27 cellular contexts compared by ENCODE assay signal in the genomic region with DNA sequence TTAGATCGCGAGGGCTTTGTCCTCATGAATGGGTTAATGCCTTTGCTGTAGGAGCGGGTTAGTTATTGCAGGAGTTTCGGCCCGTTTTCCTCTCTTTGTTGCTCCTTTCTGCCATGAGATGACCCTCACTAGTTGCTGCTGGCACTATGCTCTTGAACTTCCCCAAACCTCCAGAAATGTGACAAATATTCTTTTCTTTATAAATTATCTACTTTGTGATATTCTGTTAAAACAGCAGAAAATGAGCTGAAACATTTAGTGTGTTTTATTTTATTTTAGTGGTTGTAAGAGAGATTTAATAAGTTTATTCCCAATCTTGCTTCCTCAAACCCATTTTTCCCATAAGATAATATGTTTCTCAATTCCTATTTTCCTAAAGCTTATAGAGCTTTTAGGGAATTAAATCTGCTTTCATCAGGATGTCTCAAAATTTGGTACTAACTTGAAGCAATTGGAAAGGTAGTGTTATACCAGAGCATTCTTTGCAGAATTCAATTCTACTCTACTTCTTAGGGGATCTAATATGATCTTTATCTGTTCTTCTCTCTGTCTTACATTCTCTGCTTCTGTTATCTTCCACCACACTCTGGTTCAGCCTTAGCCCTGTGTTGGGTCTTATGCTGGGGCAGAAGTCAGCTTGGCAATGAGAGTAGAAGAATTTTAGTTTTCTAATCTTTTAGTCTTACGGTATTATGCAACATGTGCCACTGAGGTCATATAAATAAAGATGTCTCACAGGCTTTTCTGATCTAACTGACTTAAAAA. TPM values are rescaled to one million over a fixed set of nuclear protein-coding genes. Genes with fewer than 3 reads are reported as not detected.
A peak's percentile ranks its signal among the peaks of the same experiment; 100 is the strongest.
DNase-seq lines count a peak whose midpoint lies in the region; ATAC-seq lines count a peak whose summit lies in the region.
"Had no signal": no experiment of that assay in that cellular context is flagged by ENCODE, and none has a peak within 500 bp of the region (broad histone marks: within the 10 kb centered on the region; RNA-seq: fewer than 3 reads in every experiment).

No MANE protein-coding gene starts in this region.

- H3K27ac Mint-ChIP-seq in CD4-positive, CD25-positive, alpha-beta regulatory T cell = peak overlapping the region in 2 of 3 donors; percentile 10 to 27

- ATAC-seq in CD4-positive, CD25-positive, alpha-beta regulatory T cell (ENCODE audit: low read depth in 2 of 2) = no peak
- no peak for ATAC-seq in HG03175 (IDR thresholded peaks at IDR 0.05; ENCODE audit: unreplicated experiment)
- ATAC-seq: heart left ventricle, mucosa of descending colon had no signal

- H3K4me1 ChIP-seq in CD4-positive, CD25-positive, alpha-beta regulatory T cell (ENCODE audit: control insufficient read depth, insufficient read depth, low read length, poor library complexity, severe bottlenecking) = no peaks in the 10 kb centered on the region
- H3K4me1 ChIP-seq: colonic mucosa, parathyroid adenoma, right atrium auricular region, SJCRH30, suprapubic skin had no signal

- H3K36me3 Mint-ChIP-seq in CD4-positive, CD25-positive, alpha-beta regulatory T cell = peaks cover 17% of the 10 kb centered on the region

- H3K27ac ChIP-seq in CD4-positive, CD25-positive, alpha-beta regulatory T cell (ENCODE audit: insufficient read depth, low read length, poor library complexity, severe bottlenecking) = no peak overlapping the region
- 0 out of 2 replicates have a peak overlapping the region, but pooled peaks have one; percentile 3 for H3K27ac ChIP-seq in SK-N-MC
- H3K27ac ChIP-seq: 22Rv1, colonic mucosa, heart left ventricle, parathyroid adenoma, right atrium auricular region, SJCRH30, suprapubic skin had no signal

- H3K4me1 Mint-ChIP-seq in CD4-positive, CD25-positive, alpha-beta regulatory T cell = peaks cover 0 to 13% (median 10%) of the 10 kb centered on the region in 4 donors
- H3K4me1 Mint-ChIP-seq: neural crest cell had no signal

- no peaks in the 10 kb centered on the region for H3K9me3 ChIP-seq in CD4-positive, CD25-positive, alpha-beta regulatory T cell (ENCODE audit: control insufficient read depth in 2 of 2, low read length in 2 of 2)
- no peaks in the 10 kb centered on the region for H3K9me3 ChIP-seq in SK-N-MC (ENCODE audit: low read depth, low read length)
- H3K9me3 ChIP-seq: colonic mucosa, heart left ventricle, mucosa of descending colon, right atrium auricular region, SJCRH30, suprapubic skin had no signal

- peak; percentile 14 for DNase-seq in DMS 273 (lab: John Stamatoyannopoulos, UW; ENCODE audit: unreplicated experiment)
- DNase-seq in DMS 273 treated with DMSO at 0.1 percent for 48 hours (lab: John Stamatoyannopoulos, UW) = no peak
- DNase-seq in CD4-positive, CD25-positive, alpha-beta regulatory T cell = no peak
- DNase-seq in SK-N-MC (ENCODE audit: low read depth, low spot score) = no peak
- DNase-seq in iris pigment epithelial cell (ENCODE audit: low read depth) = peak; percentile 67
- no peak for DNase-seq in 8988T
- DNase-seq in GDM1 (lab: John Stamatoyannopoulos, UW) = no peak
- DNase-seq: aorta; colonic mucosa; DMS153; effector CD8-positive, alpha-beta T cell; H7; heart left ventricle; mucosa of descending colon; NCI-H1092 treated with DMSO at 0.1 percent for 48 hours; NCI-H187; NCI-H510A treated with DMSO at 0.1 percent for 48 hours; SJCRH30; stimulated activated CD4-positive, alpha-beta T cell treated with anti-CD3 and anti-CD28 coated beads, Interleukin-4, amount 100 ng/mL, for 1 hour had no signal

- H3K4me3 Mint-ChIP-seq in CD4-positive, CD25-positive, alpha-beta regulatory T cell = no peak overlapping the region
- H3K4me3 Mint-ChIP-seq: activated naive CD4-positive, alpha-beta T cell treated with anti-CD3 and anti-CD28 coated beads, Interleukin-2, amount 50 U/mL, for 24 hours; neural crest cell had no signal

- H3K9me3 Mint-ChIP-seq in CD4-positive, CD25-positive, alpha-beta regulatory T cell = no peaks in the 10 kb centered on the region
- H3K9me3 Mint-ChIP-seq: activated naive CD4-positive, alpha-beta T cell treated with anti-CD3 and anti-CD28 coated beads, Interleukin-2, amount 50 U/mL, for 24 hours; neural crest cell had no signal

- no peak overlapping the region for H3K9ac ChIP-seq in SK-N-MC (ENCODE audit: insufficient read length)
- H3K9ac ChIP-seq: parathyroid adenoma had no signal

- peaks cover 58% of the 10 kb centered on the region for H3K36me3 ChIP-seq in CD4-positive, CD25-positive, alpha-beta regulatory T cell (ENCODE audit: control insufficient read depth, insufficient read depth, low read length)
- H3K36me3 ChIP-seq in SK-N-MC (ENCODE audit: insufficient read depth, low read length) = peaks cover 59% of the 10 kb centered on the region

- H3K27me3 ChIP-seq in CD4-positive, CD25-positive, alpha-beta regulatory T cell (ENCODE audit: control insufficient read depth, insufficient read depth, low read length) = no peaks in the 10 kb centered on the region
- H3K27me3 ChIP-seq: colonic mucosa, heart left ventricle, right atrium auricular region, SJCRH30, suprapubic skin had no signal

- H3K27me3 Mint-ChIP-seq in CD4-positive, CD25-positive, alpha-beta regulatory T cell = no peaks in the 10 kb centered on the region
- H3K27me3 Mint-ChIP-seq: activated naive CD4-positive, alpha-beta T cell treated with anti-CD3 and anti-CD28 coated beads, Interleukin-2, amount 50 U/mL, for 24 hours had no signal

- no peak overlapping the region for H3K4me3 ChIP-seq in CD4-positive, CD25-positive, alpha-beta regulatory T cell (ENCODE audit: low read depth, low read length)
- H3K4me3 ChIP-seq in SK-N-MC = no peak overlapping the region
- H3K4me3 ChIP-seq: colonic mucosa, heart left ventricle, lung, mucosa of descending colon, right atrium auricular region, SJCRH30, suprapubic skin had no signal

RNA-seq across cellular contexts. Expression of a gene that starts 23.1 kb away (rescaled TPM):
- total RNA-seq in CD4-positive, CD25-positive, alpha-beta regulatory T cell = 37.9 TPM
- 10 to 100 TPM; 34.2 to 48.6 (median 44.7) TPM for polyA plus RNA-seq in CD4-positive, CD25-positive, alpha-beta regulatory T cell

RNA-seq across cellular contexts. Expression of a gene that starts 53.6 kb away (rescaled TPM):
- 31.9 TPM for total RNA-seq in CD4-positive, CD25-positive, alpha-beta regulatory T cell
- 10 to 100 TPM; 18.5 to 23.0 (median 19.4) TPM for polyA plus RNA-seq in CD4-positive, CD25-positive, alpha-beta regulatory T cell

Comparison
In these comparisons a context has a peak if more than half of its experiments do, and no peak if none do; other contexts are left out.
1. DNase-seq: peak in DMS 273 (single experiment) and iris pigment epithelial cell (single experiment); none in DMS 273 treated with DMSO at 0.1 percent for 48 hours (single experiment), CD4-positive, CD25-positive, alpha-beta regulatory T cell (0 of 3), SK-N-MC (single experiment), 8988T (single experiment) and GDM1 (single experiment).